Comparison of ENCODE assay signal across 1 cellular context in the genomic region with DNA sequence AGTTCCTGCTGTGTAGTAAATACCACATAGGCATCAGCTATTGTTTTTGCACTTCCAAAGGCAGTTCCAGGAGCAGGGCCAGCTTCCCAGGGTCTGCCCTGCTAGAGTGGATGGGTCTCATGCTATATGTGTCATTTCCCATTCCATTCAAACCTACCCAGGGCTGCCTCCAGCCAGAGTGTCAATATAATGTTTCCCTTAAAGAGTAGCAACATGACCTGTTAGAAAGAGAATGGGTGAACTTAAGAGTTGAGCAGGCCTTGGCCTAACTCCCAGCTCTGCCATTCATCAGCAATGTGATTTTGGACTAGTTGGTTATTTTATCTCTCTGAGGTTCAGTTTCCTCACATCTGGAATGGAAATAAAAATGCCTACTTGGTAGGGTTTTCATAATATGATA.
TF ChIP-seq lines count a peak whose summit lies in the region.

No MANE protein-coding gene starts in this region.

TF ChIP-seq in SK-N-SH treated with all-trans-retinoic acid at 6 μM for 48 hours, 23 proteins besides CTCF, POLR2A, EP300 and RAD21 (continued from another document):
- TF ChIP-seq, protein P1, sequence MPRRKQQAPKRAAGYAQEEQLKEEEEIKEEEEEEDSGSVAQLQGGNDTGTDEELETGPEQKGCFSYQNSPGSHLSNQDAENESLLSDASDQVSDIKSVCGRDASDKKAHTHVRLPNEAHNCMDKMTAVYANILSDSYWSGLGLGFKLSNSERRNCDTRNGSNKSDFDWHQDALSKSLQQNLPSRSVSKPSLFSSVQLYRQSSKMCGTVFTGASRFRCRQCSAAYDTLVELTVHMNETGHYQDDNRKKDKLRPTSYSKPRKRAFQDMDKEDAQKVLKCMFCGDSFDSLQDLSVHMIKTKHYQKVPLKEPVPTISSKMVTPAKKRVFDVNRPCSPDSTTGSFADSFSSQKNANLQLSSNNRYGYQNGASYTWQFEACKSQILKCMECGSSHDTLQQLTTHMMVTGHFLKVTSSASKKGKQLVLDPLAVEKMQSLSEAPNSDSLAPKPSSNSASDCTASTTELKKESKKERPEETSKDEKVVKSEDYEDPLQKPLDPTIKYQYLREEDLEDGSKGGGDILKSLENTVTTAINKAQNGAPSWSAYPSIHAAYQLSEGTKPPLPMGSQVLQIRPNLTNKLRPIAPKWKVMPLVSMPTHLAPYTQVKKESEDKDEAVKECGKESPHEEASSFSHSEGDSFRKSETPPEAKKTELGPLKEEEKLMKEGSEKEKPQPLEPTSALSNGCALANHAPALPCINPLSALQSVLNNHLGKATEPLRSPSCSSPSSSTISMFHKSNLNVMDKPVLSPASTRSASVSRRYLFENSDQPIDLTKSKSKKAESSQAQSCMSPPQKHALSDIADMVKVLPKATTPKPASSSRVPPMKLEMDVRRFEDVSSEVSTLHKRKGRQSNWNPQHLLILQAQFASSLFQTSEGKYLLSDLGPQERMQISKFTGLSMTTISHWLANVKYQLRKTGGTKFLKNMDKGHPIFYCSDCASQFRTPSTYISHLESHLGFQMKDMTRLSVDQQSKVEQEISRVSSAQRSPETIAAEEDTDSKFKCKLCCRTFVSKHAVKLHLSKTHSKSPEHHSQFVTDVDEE (CRISPR knock-in tag; IDR thresholded peaks at IDR 0.05), result no peak
- TF ChIP-seq RARB (CRISPR knock-in tag; IDR thresholded peaks at IDR 0.05) (no peak), ZNF70 (CRISPR knock-in tag; IDR thresholded peaks at IDR 0.05) (no peak), ZC3H10 (CRISPR knock-in tag; IDR thresholded peaks at IDR 0.05) (no peak), OSR1 (CRISPR knock-in tag; IDR thresholded peaks at IDR 0.05) (no peak), SNAI2 (CRISPR knock-in tag; IDR thresholded peaks at IDR 0.05) (no peak), BACH2 (CRISPR knock-in tag; IDR thresholded peaks at IDR 0.05; ENCODE audit: borderline replicate concordance) (no peak), ZFP30 (CRISPR knock-in tag; IDR thresholded peaks at IDR 0.05) (no peak)
- TF ChIP-seq, protein P2, sequence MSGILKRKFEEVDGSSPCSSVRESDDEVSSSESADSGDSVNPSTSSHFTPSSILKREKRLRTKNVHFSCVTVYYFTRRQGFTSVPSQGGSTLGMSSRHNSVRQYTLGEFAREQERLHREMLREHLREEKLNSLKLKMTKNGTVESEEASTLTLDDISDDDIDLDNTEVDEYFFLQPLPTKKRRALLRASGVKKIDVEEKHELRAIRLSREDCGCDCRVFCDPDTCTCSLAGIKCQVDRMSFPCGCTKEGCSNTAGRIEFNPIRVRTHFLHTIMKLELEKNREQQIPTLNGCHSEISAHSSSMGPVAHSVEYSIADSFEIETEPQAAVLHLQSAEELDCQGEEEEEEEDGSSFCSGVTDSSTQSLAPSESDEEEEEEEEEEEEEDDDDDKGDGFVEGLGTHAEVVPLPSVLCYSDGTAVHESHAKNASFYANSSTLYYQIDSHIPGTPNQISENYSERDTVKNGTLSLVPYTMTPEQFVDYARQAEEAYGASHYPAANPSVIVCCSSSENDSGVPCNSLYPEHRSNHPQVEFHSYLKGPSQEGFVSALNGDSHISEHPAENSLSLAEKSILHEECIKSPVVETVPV (CRISPR knock-in tag; IDR thresholded peaks at IDR 0.05), result no peak
